15 cellular contexts compared by ENCODE assay signal in the genomic region with DNA sequence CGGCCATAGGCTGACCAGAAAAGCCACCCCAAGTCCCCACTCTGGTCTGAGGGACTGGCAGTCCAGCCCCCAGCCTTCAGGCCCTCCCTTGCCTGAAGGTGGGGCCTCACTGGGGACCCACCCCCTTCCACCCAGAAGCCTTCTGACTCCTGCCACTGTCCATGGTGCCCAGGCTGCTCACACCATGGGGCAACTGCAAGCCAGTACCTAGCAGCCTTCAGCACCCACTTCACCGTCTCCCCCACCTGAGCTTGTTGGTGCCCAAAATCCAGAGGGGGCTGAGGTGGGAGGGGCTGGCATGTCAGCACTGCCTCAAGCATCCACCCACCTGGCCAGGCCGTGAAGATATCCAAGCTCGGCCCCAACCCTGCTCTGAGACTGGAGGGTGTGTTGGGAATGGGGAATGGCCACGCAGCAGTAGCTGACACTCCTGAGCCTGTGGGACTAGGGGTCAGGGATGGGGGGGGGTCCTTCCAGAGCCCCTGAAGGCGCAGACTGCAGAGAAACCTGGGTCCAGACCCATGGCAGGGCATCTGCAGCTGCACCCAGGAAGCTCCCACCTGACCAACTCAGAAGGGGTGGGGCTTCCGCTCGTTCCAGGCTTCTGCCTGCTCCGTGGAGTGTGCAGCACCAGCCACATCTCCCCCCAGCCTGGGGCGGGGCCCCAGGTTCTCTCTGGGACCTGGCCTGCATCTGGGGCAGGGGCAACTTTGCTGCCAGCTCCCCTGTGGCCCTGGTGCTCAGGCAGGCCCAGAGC.
"Had no signal": no experiment of that assay in that cellular context is flagged by ENCODE, and none has a peak within 500 bp of the region (broad histone marks: within the 10 kb centered on the region; RNA-seq: fewer than 3 reads in every experiment).

No MANE protein-coding gene starts in this region.

- H3K36me3 Mint-ChIP-seq: activated CD4-positive, alpha-beta memory T cell treated with anti-CD3 and anti-CD28 coated beads for 36 hours; activated naive CD4-positive, alpha-beta T cell treated with anti-CD3 and anti-CD28 coated beads, Interleukin-2, amount 10 ng/mL, durations not matched to agents 7 days and 5 days; mesothelial cell of epicardium; neural progenitor cell had no signal

- H3K36me3 ChIP-seq: cardiac muscle cell, colonic mucosa, esophagus squamous epithelium, neural progenitor cell, pancreas, sigmoid colon, tibial nerve, WERI-Rb-1 had no signal

- H3K27me3 ChIP-seq: cardiac muscle cell, colonic mucosa, esophagus squamous epithelium, neural progenitor cell, pancreas, sigmoid colon, tibial nerve had no signal

- H3K9ac ChIP-seq: neural progenitor cell had no signal

- H3K4me2 ChIP-seq: neural progenitor cell had no signal

- H3K27ac ChIP-seq: cardiac muscle cell, colonic mucosa, esophagus squamous epithelium, neural progenitor cell, pancreas, sigmoid colon, tibial nerve, WERI-Rb-1 had no signal

- H3K4me3 Mint-ChIP-seq: activated CD4-positive, alpha-beta memory T cell treated with anti-CD3 and anti-CD28 coated beads for 36 hours; activated CD4-positive, alpha-beta T cell treated with anti-CD3 and anti-CD28 coated beads for 36 hours; activated naive CD4-positive, alpha-beta T cell treated with anti-CD3 and anti-CD28 coated beads, Interleukin-2, amount 10 ng/mL, durations not matched to agents 7 days and 5 days; activated T-cell treated with anti-CD3 and anti-CD28 coated beads, Interleukin-2, amount 50 U/mL, for 24 hours; mesothelial cell of epicardium; neural progenitor cell had no signal

- H3K9me3 ChIP-seq: colonic mucosa, pancreas, sigmoid colon, tibial nerve had no signal

- H3K4me3 ChIP-seq: cardiac muscle cell, colonic mucosa, esophagus squamous epithelium, neural progenitor cell, pancreas, sigmoid colon, tibial nerve had no signal

- H2AFZ ChIP-seq: neural progenitor cell had no signal

- H3K27ac Mint-ChIP-seq: activated CD4-positive, alpha-beta memory T cell treated with anti-CD3 and anti-CD28 coated beads for 36 hours; activated CD4-positive, alpha-beta T cell treated with anti-CD3 and anti-CD28 coated beads for 36 hours; activated naive CD4-positive, alpha-beta T cell treated with anti-CD3 and anti-CD28 coated beads, Interleukin-2, amount 10 ng/mL, durations not matched to agents 7 days and 5 days; activated T-cell treated with anti-CD3 and anti-CD28 coated beads, Interleukin-2, amount 50 U/mL, for 24 hours; mesothelial cell of epicardium; neural progenitor cell had no signal

- H3K9me3 Mint-ChIP-seq: mesothelial cell of epicardium had no signal

- H3K27me3 Mint-ChIP-seq: activated CD4-positive, alpha-beta memory T cell treated with anti-CD3 and anti-CD28 coated beads for 36 hours; activated CD4-positive, alpha-beta T cell treated with anti-CD3 and anti-CD28 coated beads for 36 hours; activated naive CD4-positive, alpha-beta T cell treated with anti-CD3 and anti-CD28 coated beads, Interleukin-2, amount 10 ng/mL, durations not matched to agents 7 days and 5 days; activated T-cell treated with anti-CD3 and anti-CD28 coated beads, Interleukin-2, amount 50 U/mL, for 24 hours had no signal

- H3K4me1 ChIP-seq: colonic mucosa, esophagus squamous epithelium, pancreas, sigmoid colon, tibial nerve had no signal

- H3K4me1 Mint-ChIP-seq: activated CD4-positive, alpha-beta T cell treated with anti-CD3 and anti-CD28 coated beads for 36 hours; activated naive CD4-positive, alpha-beta T cell treated with anti-CD3 and anti-CD28 coated beads, Interleukin-2, amount 10 ng/mL, durations not matched to agents 7 days and 5 days; mesothelial cell of epicardium; neural progenitor cell had no signal

- DNase-seq: activated CD4-positive, alpha-beta memory T cell treated with anti-CD3 and anti-CD28 coated beads for 36 hours; activated CD4-positive, alpha-beta T cell treated with anti-CD3 and anti-CD28 coated beads for 36 hours; activated naive CD4-positive, alpha-beta T cell treated with anti-CD3 and anti-CD28 coated beads, Interleukin-2, amount 10 ng/mL, durations not matched to agents 7 days and 5 days; activated T-cell treated with anti-CD3 and anti-CD28 coated beads, Interleukin-2, amount 50 U/mL, for 24 hours; colonic mucosa; esophagus squamous epithelium; glutamatergic neuron; stimulated activated CD4-positive, alpha-beta T cell treated with anti-CD3 and anti-CD28 coated beads, Interleukin-1b, Interleukin-23, amount 100 ng/mL, for 48 hours; WERI-Rb-1 had no signal

- ATAC-seq: activated CD4-positive, alpha-beta T cell treated with anti-CD3 and anti-CD28 coated beads for 36 hours; pancreas had no signal
